In genomic region chr1:150179867-150180266, GRCh38 we compare ENCODE assay signal across 28 cellular contexts.
"Had no signal": no experiment of that assay in that cellular context is flagged by ENCODE, and none has a peak within 500 bp of the region (broad histone marks: within the 10 kb centered on the region; RNA-seq: fewer than 3 reads in every experiment).

No MANE protein-coding gene starts in this region.

- H3K36me3 ChIP-seq: left lung, lower lobe of right lung, pancreas, prostate gland, sigmoid colon, spleen, suprapubic skin, tibial nerve, vagina had no signal

- H3K27ac ChIP-seq: left lung, lower lobe of right lung, pancreas, prostate gland, sigmoid colon, suprapubic skin, vagina had no signal

- H3K27me3 Mint-ChIP-seq: naive thymus-derived CD8-positive, alpha-beta T cell; stimulated activated naive CD8-positive, alpha-beta T cell treated with anti-CD3 and anti-CD28 coated beads, Interleukin-15, Interleukin-2, amounts not matched to agents 100 ng/mL and 50 ng/mL, for 24 hours; type B pancreatic cell had no signal

- H3K27ac Mint-ChIP-seq: naive thymus-derived CD8-positive, alpha-beta T cell; nephron; stimulated activated effector memory CD8-positive, alpha-beta T cell treated with anti-CD3 and anti-CD28 coated beads, Interleukin-12 subunit alpha, Interleukin-12 subunit beta, amount 100 ng/mL, for 72 hours; stimulated activated naive CD8-positive, alpha-beta T cell treated with anti-CD3 and anti-CD28 coated beads, Interleukin-15, Interleukin-2, amounts not matched to agents 100 ng/mL and 50 ng/mL, for 24 hours; type B pancreatic cell had no signal

- H3K4me1 Mint-ChIP-seq: immature natural killer cell; naive thymus-derived CD8-positive, alpha-beta T cell; nephron; stimulated activated effector memory CD8-positive, alpha-beta T cell treated with anti-CD3 and anti-CD28 coated beads, Interleukin-12 subunit alpha, Interleukin-12 subunit beta, amount 100 ng/mL, for 72 hours had no signal

- H3K9me3 Mint-ChIP-seq: immature natural killer cell; naive thymus-derived CD8-positive, alpha-beta T cell; nephron; stimulated activated effector memory CD8-positive, alpha-beta T cell treated with anti-CD3 and anti-CD28 coated beads, Interleukin-12 subunit alpha, Interleukin-12 subunit beta, amount 100 ng/mL, for 72 hours; stimulated activated naive CD8-positive, alpha-beta T cell treated with anti-CD3 and anti-CD28 coated beads, Interleukin-15, Interleukin-2, amounts not matched to agents 100 ng/mL and 50 ng/mL, for 24 hours; type B pancreatic cell had no signal

- H3K36me3 Mint-ChIP-seq: immature natural killer cell; naive thymus-derived CD8-positive, alpha-beta T cell; stimulated activated effector memory CD8-positive, alpha-beta T cell treated with anti-CD3 and anti-CD28 coated beads, Interleukin-12 subunit alpha, Interleukin-12 subunit beta, amount 100 ng/mL, for 72 hours; type B pancreatic cell had no signal

- H3K9me3 ChIP-seq: left lung, lower lobe of right lung, pancreas, prostate gland, sigmoid colon, spleen, suprapubic skin, tibial nerve, vagina had no signal

- ATAC-seq: left colon; left lung; lower lobe of right lung; naive thymus-derived CD8-positive, alpha-beta T cell; pancreas; right cardiac atrium; stimulated activated effector memory CD8-positive, alpha-beta T cell treated with anti-CD3 and anti-CD28 coated beads, Interleukin-12 subunit alpha, Interleukin-12 subunit beta, amount 100 ng/mL, for 72 hours had no signal

- H3K4me3 Mint-ChIP-seq: immature natural killer cell; naive thymus-derived CD8-positive, alpha-beta T cell; nephron; stimulated activated effector memory CD8-positive, alpha-beta T cell treated with anti-CD3 and anti-CD28 coated beads, Interleukin-12 subunit alpha, Interleukin-12 subunit beta, amount 100 ng/mL, for 72 hours; stimulated activated naive CD8-positive, alpha-beta T cell treated with anti-CD3 and anti-CD28 coated beads, Interleukin-15, Interleukin-2, amounts not matched to agents 100 ng/mL and 50 ng/mL, for 24 hours; type B pancreatic cell had no signal

- H3K27me3 ChIP-seq: left lung, pancreas, sigmoid colon, spleen, suprapubic skin, tibial nerve, vagina had no signal

- H3K4me3 ChIP-seq: left lung, lower lobe of right lung, pancreas, prostate gland, sigmoid colon, spleen, suprapubic skin, tibial nerve, vagina had no signal

- DNase-seq: hypothalamus; immature natural killer cell; kidney; left colon; left lung; lower lobe of right lung; mammary epithelial cell; mesenchymal stem cell; naive thymus-derived CD8-positive, alpha-beta T cell; nucleus accumbens; pancreas; posterior cingulate gyrus; retina; right cardiac atrium; sigmoid colon; small intestine; spleen; stimulated activated CD4-positive, alpha-beta T cell treated with anti-CD3 and anti-CD28 coated beads, Interleukin-4, amount 100 ng/mL, for 24 hours; stimulated activated naive CD4-positive, alpha-beta T cell had no signal

- H3K4me1 ChIP-seq: lower lobe of right lung, pancreas, prostate gland, sigmoid colon, suprapubic skin, vagina had no signal

- FAIRE-seq: islet of Langerhans, kidney, pancreas, small intestine had no signal
